Comparison of ENCODE assay signal across 19 cellular contexts in the genomic region with DNA sequence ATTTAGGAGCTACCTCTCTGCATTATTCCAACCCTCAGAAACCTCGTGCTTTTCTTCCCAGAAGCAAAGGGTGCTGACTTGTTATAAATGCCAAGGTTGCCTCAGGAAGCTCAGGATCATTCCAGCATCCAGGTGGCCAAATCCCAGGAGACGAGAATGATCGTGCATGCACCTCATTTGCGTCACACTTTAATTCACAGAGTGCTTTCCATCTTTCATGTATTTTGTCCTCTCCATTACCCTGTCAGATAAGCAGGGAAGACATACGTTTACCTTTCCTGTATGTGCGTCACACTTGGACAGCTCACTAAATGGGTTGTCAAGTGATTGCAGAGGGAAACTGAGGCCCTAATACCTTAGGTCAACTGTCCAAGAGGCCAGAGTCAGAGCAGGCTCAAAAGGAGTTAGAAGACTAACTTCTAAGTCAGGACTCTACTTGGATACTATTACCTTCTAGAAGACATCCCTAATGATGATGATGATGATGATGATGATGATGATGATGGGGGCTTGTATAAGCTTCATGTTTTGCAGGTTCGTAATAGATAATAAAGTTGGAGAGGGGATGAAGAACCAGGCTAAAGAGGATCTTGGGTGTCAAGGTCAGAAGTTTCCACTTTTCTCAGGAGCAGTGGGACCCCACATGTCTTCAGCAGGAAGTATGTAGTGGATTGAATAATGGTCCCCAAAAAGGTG.
DNase-seq lines count a peak whose midpoint lies in the region; ATAC-seq, FAIRE-seq and TF ChIP-seq lines count a peak whose summit lies in the region.
"Had no signal": no experiment of that assay in that cellular context is flagged by ENCODE, and none has a peak within 500 bp of the region (broad histone marks: within the 10 kb centered on the region; RNA-seq: fewer than 3 reads in every experiment).

No MANE protein-coding gene starts in this region.

- H3K36me3 Mint-ChIP-seq in activated T-helper 2 cell treated with anti-CD3 and anti-CD28 coated beads, Interferon-gamma antibody, Interleukin-2, Interleukin-4, amounts not matched to agents 10 μg/mL and 5 μg/mL and 100 μg/mL, durations not matched to agents 14 hours and 24 hours and 36 hours (ENCODE audit: low read depth) = no peaks in the 10 kb centered on the region
- H3K36me3 Mint-ChIP-seq: CD4-positive, alpha-beta memory T cell had no signal

- H3F3A ChIP-seq in neural cell (ENCODE audit: insufficient read depth, low read length, poor library complexity, severe bottlenecking) = peaks cover 9% of the 10 kb centered on the region

- TF ChIP-seq EP300 in neural cell (conservative IDR thresholded peaks at IDR 0.05; ENCODE audit: poor library complexity, severe bottlenecking) = peak; percentile 65

- TF ChIP-seq CTCF in bronchial epithelial cell (IDR thresholded peaks at IDR 0.05; ENCODE audit: insufficient read depth, low read length, severe bottlenecking) (no peak), neural cell (IDR thresholded peaks at IDR 0.05; ENCODE audit: poor library complexity, severe bottlenecking) (no peak)

- H3K27ac ChIP-seq in neural cell (ENCODE audit: low read length) = no peak overlapping the region

- no peak for TF ChIP-seq RAD21 in neural cell (conservative IDR thresholded peaks at IDR 0.05)

- H3K27me3 ChIP-seq in bronchial epithelial cell (ENCODE audit: control insufficient read depth, insufficient read depth, low read length) (peaks cover 2% of the 10 kb centered on the region), neural cell (ENCODE audit: insufficient read depth, low read depth, low read length) (no peaks in the 10 kb centered on the region)

- peak; percentile 52 for FAIRE-seq in bronchial epithelial cell (lab: Jason Lieb, UNC)
- FAIRE-seq: GM12891, GM18507 had no signal

- no peak overlapping the region for H2AFZ ChIP-seq in neural cell (ENCODE audit: low read depth, low read length)
- H2AFZ ChIP-seq: GM23338 had no signal

- H3K27me3 Mint-ChIP-seq in activated T-helper 2 cell treated with anti-CD3 and anti-CD28 coated beads, Interferon-gamma antibody, Interleukin-2, Interleukin-4, amounts not matched to agents 10 μg/mL and 5 μg/mL and 100 μg/mL, durations not matched to agents 14 hours and 24 hours and 36 hours (ENCODE audit: low read depth) = peaks cover 14% of the 10 kb centered on the region

- ATAC-seq in left colon (no peak), HG03139 (IDR thresholded peaks at IDR 0.05; ENCODE audit: unreplicated experiment) (no peak)
- ATAC-seq: GM23338, HCT116 had no signal

- H3K36me3 ChIP-seq in bronchial epithelial cell (ENCODE audit: control insufficient read depth, insufficient read depth, low read length) (no peaks in the 10 kb centered on the region), neural cell (ENCODE audit: insufficient read depth, low read length) (no peaks in the 10 kb centered on the region)

- H3K4me3 Mint-ChIP-seq in activated T-helper 2 cell treated with anti-CD3 and anti-CD28 coated beads, Interferon-gamma antibody, Interleukin-2, Interleukin-4, amounts not matched to agents 10 μg/mL and 5 μg/mL and 100 μg/mL, durations not matched to agents 14 hours and 24 hours and 36 hours (ENCODE audit: low read depth) = no peak overlapping the region
- H3K4me3 Mint-ChIP-seq: CD4-positive, alpha-beta memory T cell; GM23338; H9; HFFc6 had no signal

- no peak overlapping the region for H3K9ac ChIP-seq in neural cell (ENCODE audit: low read length)

- H3K9me2 ChIP-seq in neural cell (ENCODE audit: insufficient read depth, low read length) = no peaks in the 10 kb centered on the region

- no peaks in the 10 kb centered on the region for H3K4me1 Mint-ChIP-seq in activated T-helper 2 cell treated with anti-CD3 and anti-CD28 coated beads, Interferon-gamma antibody, Interleukin-2, Interleukin-4, amounts not matched to agents 10 μg/mL and 5 μg/mL and 100 μg/mL, durations not matched to agents 14 hours and 24 hours and 36 hours (ENCODE audit: low read depth)
- H3K4me1 Mint-ChIP-seq: CD4-positive, alpha-beta memory T cell had no signal

- no peaks in the 10 kb centered on the region for H3K9me3 ChIP-seq in neural cell (ENCODE audit: low read length)

- DNase-seq in NCI-H2171 (lab: John Stamatoyannopoulos, UW) (peak; percentile 21), bronchial epithelial cell (ENCODE audit: low read depth) (no peak), left colon (no peak)
- no peak for DNase-seq in activated T-helper 2 cell treated with anti-CD3 and anti-CD28 coated beads, Interferon-gamma antibody, Interleukin-2, Interleukin-4, amounts not matched to agents 10 μg/mL and 5 μg/mL and 100 μg/mL, durations not matched to agents 14 hours and 24 hours and 36 hours (ENCODE audit: low spot score)
- DNase-seq: C1 segment of cervical spinal cord; Calu3; CD4-positive, alpha-beta memory T cell; COR-L47; DMS53; DMS79 treated with DMSO at 0.1 percent for 48 hours; GF-D8; H9; HFFc6 had no signal

- H3K27ac Mint-ChIP-seq in activated T-helper 2 cell treated with anti-CD3 and anti-CD28 coated beads, Interferon-gamma antibody, Interleukin-2, Interleukin-4, amounts not matched to agents 10 μg/mL and 5 μg/mL and 100 μg/mL, durations not matched to agents 14 hours and 24 hours and 36 hours = no peak overlapping the region
- H3K27ac Mint-ChIP-seq: CD4-positive, alpha-beta memory T cell; GM23338; H9; HFFc6 had no signal

- intact Hi-C loops in left colon (cut with DNase I, micrococcal nuclease) = no loop called here
- intact Hi-C loops in activated T-helper 2 cell treated with anti-CD3 and anti-CD28 coated beads, Interferon-gamma antibody, Interleukin-2, Interleukin-4, amounts not matched to agents 10 μg/mL and 5 μg/mL and 100 μg/mL, durations not matched to agents 14 hours and 24 hours and 36 hours (cut with micrococcal nuclease) = no loop called here

- H3K9me3 Mint-ChIP-seq in activated T-helper 2 cell treated with anti-CD3 and anti-CD28 coated beads, Interferon-gamma antibody, Interleukin-2, Interleukin-4, amounts not matched to agents 10 μg/mL and 5 μg/mL and 100 μg/mL, durations not matched to agents 14 hours and 24 hours and 36 hours = no peaks in the 10 kb centered on the region
- H3K9me3 Mint-ChIP-seq: GM23338, H9, HFFc6 had no signal

- no peak overlapping the region for H3K4me3 ChIP-seq in bronchial epithelial cell (ENCODE audit: low read depth, low read length)
- no peak overlapping the region for H3K4me3 ChIP-seq in neural cell (ENCODE audit: low read length)
- H3K4me3 ChIP-seq: GM23338 had no signal

- H4K20me1 ChIP-seq in neural cell (ENCODE audit: insufficient read depth) = no peaks in the 10 kb centered on the region

- no peak overlapping the region for H3K4me2 ChIP-seq in neural cell (ENCODE audit: low read length)
- H3K4me2 ChIP-seq: GM23338 had no signal

- H3K79me2 ChIP-seq in neural cell (replicated peaks; ENCODE audit: insufficient read depth, low read length) = no peaks in the 10 kb centered on the region

TF ChIP-seq in neural cell, 6 proteins besides CTCF, POLR2A, EP300 and RAD21:
- TF ChIP-seq TAF1 (IDR thresholded peaks at IDR 0.05; ENCODE audit: low read depth) (no peak), POLR2AphosphoS5 (IDR thresholded peaks at IDR 0.05) (peak; percentile 52), REST (IDR thresholded peaks at IDR 0.05; ENCODE audit: borderline replicate concordance) (peak; percentile 90), SMC3 (conservative IDR thresholded peaks at IDR 0.05; ENCODE audit: poor library complexity) (no peak), EZH2 (IDR thresholded peaks at IDR 0.05; ENCODE audit: borderline replicate concordance, insufficient read depth, low read length, poor library complexity, severe bottlenecking) (no peak)
